In genomic region chr3:176514297-176514696, GRCh38 we compare ENCODE assay signal across 8 cellular contexts.
DNase-seq lines count a peak whose midpoint lies in the region; ATAC-seq and TF ChIP-seq lines count a peak whose summit lies in the region.

No MANE protein-coding gene starts in this region.

- H3K9me3 ChIP-seq in SJCRH30 (replicated peaks): no peaks in the 10 kb centered on the region
- H3K9me3 ChIP-seq in tibial nerve: peaks cover 0 to 44% (median 6%) of the 10 kb centered on the region in 4 donors

- no peak for TF ChIP-seq POLR2A in tibial nerve (IDR thresholded peaks at IDR 0.05)

- DNase-seq in AG09309 (ENCODE audit: low read depth): peak; percentile 17
- peak; percentile 50 to 79 for DNase-seq in SJCRH30
- DNase-seq in foreskin keratinocyte: no peak
- DNase-seq in tibial nerve (ENCODE audit: low spot score in 2 of 2): no peak
- DNase-seq in NCI-H748 treated with DMSO at 0.1 percent for 48 hours (lab: John Stamatoyannopoulos, UW): no peak
- no peak for DNase-seq in activated CD4-positive, CD25-positive, alpha-beta regulatory T cell treated with anti-CD3 and anti-CD28 coated beads, Interleukin-2, amount 50 U/mL, for 72 hours

- H3K36me3 ChIP-seq in SJCRH30 (no peaks in the 10 kb centered on the region), tibial nerve (no peaks in the 10 kb centered on the region)

- peak; percentile 57 for TF ChIP-seq CTCF in AG09309 (IDR thresholded peaks at IDR 0.05; ENCODE audit: control insufficient read depth, insufficient read depth, low read depth, low read length, missing control alignments)
- 0 out of 2 replicates have a peak, but pooled peaks have one; percentile 28 for TF ChIP-seq CTCF in GM12875 (IDR thresholded peaks at IDR 0.05; ENCODE audit: borderline replicate concordance, insufficient read depth, low read depth, low read length)
- peak; percentile 54 for TF ChIP-seq CTCF in foreskin keratinocyte (conservative IDR thresholded peaks at IDR 0.05)
- peak in 3 of 5 experiments; percentile 13 to 35 (median 21) for TF ChIP-seq CTCF in tibial nerve (IDR thresholded peaks at IDR 0.05)

- ATAC-seq in foreskin keratinocyte (no peak), GM18873 (IDR thresholded peaks at IDR 0.05; ENCODE audit: low FRiP score, unreplicated experiment) (no peak)

- H3K4me1 ChIP-seq in SJCRH30 (no peaks in the 10 kb centered on the region), foreskin keratinocyte (no peaks in the 10 kb centered on the region), tibial nerve (no peaks in the 10 kb centered on the region)

- no peaks in the 10 kb centered on the region for H3K27me3 ChIP-seq in SJCRH30
- H3K27me3 ChIP-seq in foreskin keratinocyte: no peaks in the 10 kb centered on the region
- no peaks in the 10 kb centered on the region for H3K27me3 ChIP-seq in tibial nerve

- 60 to 74% methylated on average over 10 of the region's 10 CpGs for WGBS in tibial nerve, 2 donors

- H3K4me3 ChIP-seq in AG09309 (ENCODE audit: control insufficient read depth, low read depth, low read length): no peak overlapping the region
- no peak overlapping the region for H3K4me3 ChIP-seq in GM12875 (ENCODE audit: low read depth, low read length)
- H3K4me3 ChIP-seq in SJCRH30: no peak overlapping the region
- no peak overlapping the region for H3K4me3 ChIP-seq in tibial nerve

- H3K27ac ChIP-seq in SJCRH30 (no peak overlapping the region), foreskin keratinocyte (no peak overlapping the region), tibial nerve (no peak overlapping the region)

- no peak for TF ChIP-seq EP300 in tibial nerve (IDR thresholded peaks at IDR 0.05)

Comparison
In these comparisons a context has a peak if more than half of its experiments do, and no peak if none do; other contexts are left out.
1. DNase-seq: peak in AG09309 (single experiment) and SJCRH30 (2 of 2); none in foreskin keratinocyte (0 of 2), tibial nerve (0 of 2), NCI-H748 treated with DMSO at 0.1 percent for 48 hours (single experiment) and activated CD4-positive, CD25-positive, alpha-beta regulatory T cell treated with anti-CD3 and anti-CD28 coated beads, Interleukin-2, amount 50 U/mL, for 72 hours (single experiment).
2. Peak in every context shown above with its lines, with median percentiles within 50 percentile points of each other: CTCF ChIP-seq.